Comparison of ENCODE assay signal across 8 cellular contexts in genomic region chr1:231040800-231041704, GRCh38. TPM values are rescaled to one million over a fixed set of nuclear protein-coding genes. Genes with fewer than 3 reads are reported as not detected.
DNase-seq lines count a peak whose midpoint lies in the region; ATAC-seq and TF ChIP-seq lines count a peak whose summit lies in the region.

No MANE protein-coding gene starts in this region.

- peaks cover 16% of the 10 kb centered on the region for H3K79me2 ChIP-seq in mammary epithelial cell (ENCODE audit: insufficient read depth, low read length)

- 32% methylated on average over 11 of the region's 37 CpGs for WGBS in mammary epithelial cell (ENCODE audit: low coverage, missing lambda C conversion rate)
- 19% methylated on average over 37 of the region's 37 CpGs for WGBS in liver
- WGBS in urinary bladder: 6% methylated on average over 37 of the region's 37 CpGs

- H3K4me2 ChIP-seq in mammary epithelial cell (ENCODE audit: insufficient read depth, low read depth, low read length): peak overlapping the region; percentile 86

- ATAC-seq in Right ventricle myocardium inferior (peak; percentile 21), Right ventricle myocardium superior (ENCODE audit: poor library complexity) (no peak), GM21360 (IDR thresholded peaks at IDR 0.05; ENCODE audit: unreplicated experiment) (no peak)

- intact Hi-C loops in Right ventricle myocardium inferior (cut with DNase I) (loop anchor here (5.0 kb wide), 1 partner anchor 51 kb away; no protein-coding TSS in a partner anchor), Right ventricle myocardium superior (cut with DNase I) (no loop called here), mammary epithelial cell (cut with micrococcal nuclease) (loop anchor here (10.0 kb wide), 1 partner anchor 116 kb away; no protein-coding TSS in a partner anchor)

- CTCF ChIA-PET in mammary epithelial cell (lab: Charles Lee; ENCODE audit: low non-redundant PET): interaction anchor here (0.7 kb wide), 1 partner anchor 50 kb away, joined by 5 read pairs; no protein-coding TSS in a partner anchor

- H3K27me3 ChIP-seq in mammary epithelial cell (ENCODE audit: insufficient read depth, low read length) (peaks cover 2% of the 10 kb centered on the region), liver (ENCODE audit: control insufficient read depth in 4 of 4, insufficient read depth in 4 of 4, low read length in 3 of 4) (no peaks in the 10 kb centered on the region)

- peak overlapping the region; percentile 93 for H2AFZ ChIP-seq in mammary epithelial cell (ENCODE audit: low read depth, low read length)

- H3K27ac ChIP-seq in mammary epithelial cell (ENCODE audit: insufficient read depth, low read depth, low read length): no peak overlapping the region
- peak overlapping the region; percentile 25 to 46 for H3K27ac ChIP-seq in liver (ENCODE audit: low read depth in 1 of 2, low read length in 2 of 2)
- H3K27ac ChIP-seq in urinary bladder (ENCODE audit: low read depth): peak overlapping the region; percentile 49

- H3K9ac ChIP-seq in mammary epithelial cell (ENCODE audit: insufficient read depth, low read length) (no peak overlapping the region), liver (ENCODE audit: low read depth in 1 of 2, low read length in 2 of 2) (no peak overlapping the region)

- no TSS peak for BruUV-seq in mammary epithelial cell (replicated peaks; lab: Mats Ljungman, UMichigan)

- no peak for TF ChIP-seq CTCF in mammary epithelial cell (conservative IDR thresholded peaks at IDR 0.05 in 1 of 2, IDR thresholded peaks at IDR 0.05 in 1 of 2; ENCODE audit: extremely low read depth in 1 of 2, insufficient read depth in 1 of 2, low read depth in 1 of 2, low read length in 2 of 2)
- no peak for TF ChIP-seq CTCF in liver (IDR thresholded peaks at IDR 0.05; ENCODE audit: low read depth, low read length, missing input control)

- H4K20me1 ChIP-seq in mammary epithelial cell (ENCODE audit: insufficient read depth, low read length): no peaks in the 10 kb centered on the region

- in situ Hi-C loops in mammary epithelial cell (cut with MboI; ENCODE audit: low sequenced_read_pairs in 2 of 2): no loop called here

- peaks cover 11% of the 10 kb centered on the region for H3K4me1 ChIP-seq in mammary epithelial cell (ENCODE audit: insufficient read depth, low read length)
- peaks cover 7 to 12% (median 9%) of the 10 kb centered on the region in 4 donors for H3K4me1 ChIP-seq in liver (ENCODE audit: control insufficient read depth in 4 of 4, insufficient read depth in 4 of 4, low read length in 3 of 4)
- H3K4me1 ChIP-seq in urinary bladder (ENCODE audit: insufficient read depth): no peaks in the 10 kb centered on the region

- H3K9me3 ChIP-seq in mammary epithelial cell (replicated peaks; ENCODE audit: insufficient read depth, low read length): peaks cover 4% of the 10 kb centered on the region
- H3K9me3 ChIP-seq in liver (ENCODE audit: control insufficient read depth in 4 of 4, low read length in 3 of 4): no peaks in the 10 kb centered on the region

- H3K36me3 ChIP-seq in mammary epithelial cell (ENCODE audit: insufficient read depth, low read length) (no peaks in the 10 kb centered on the region), liver (ENCODE audit: control insufficient read depth in 4 of 4, insufficient read depth in 3 of 4, low read depth in 1 of 4, low read length in 3 of 4) (no peaks in the 10 kb centered on the region), urinary bladder (ENCODE audit: insufficient read depth) (no peaks in the 10 kb centered on the region)

- DNase-seq in Right ventricle myocardium inferior (ENCODE audit: missing footprints) (no peak), Right ventricle myocardium superior (no peak), mammary epithelial cell (no peak), H4 (ENCODE audit: low spot score) (no peak), 8988T (no peak)

- dilution Hi-C loops in mammary epithelial cell (cut with HindIII; ENCODE audit: low sequenced_read_pairs): no loop called here

- peak overlapping the region; percentile 58 to 86 (median 72) for H3K4me3 ChIP-seq in mammary epithelial cell (replicated peaks in 1 of 3; ENCODE audit: insufficient read depth in 1 of 3, low read depth in 2 of 3, low read length in 3 of 3)
- peak overlapping the region in 2 of 3 donors; percentile 81 to 95 for H3K4me3 ChIP-seq in liver (ENCODE audit: low read depth in 1 of 3, low read length in 3 of 3)
- peak overlapping the region; percentile 80 for H3K4me3 ChIP-seq in urinary bladder (ENCODE audit: low read depth, low read length)

- no peak for TF ChIP-seq RAD21 in liver (IDR thresholded peaks at IDR 0.05)

TF ChIP-seq in liver, 16 proteins besides CTCF, POLR2A, EP300 and RAD21:
- no peak for TF ChIP-seq JUND (IDR thresholded peaks at IDR 0.05)
- TF ChIP-seq HNF4A (conservative IDR thresholded peaks at IDR 0.05): no peak
- TF ChIP-seq TAF1 (conservative IDR thresholded peaks at IDR 0.05): no peak
- TF ChIP-seq YY1 (IDR thresholded peaks at IDR 0.05): no peak
- TF ChIP-seq RXRA (IDR thresholded peaks at IDR 0.05): no peak
- TF ChIP-seq ZBTB33 (IDR thresholded peaks at IDR 0.05): no peak
- no peak for TF ChIP-seq NR2F2 (IDR thresholded peaks at IDR 0.05)
- TF ChIP-seq GABPA (IDR thresholded peaks at IDR 0.05 in 1 of 2, conservative IDR thresholded peaks at IDR 0.05 in 1 of 2): no peak
- no peak for TF ChIP-seq EGR1 (IDR thresholded peaks at IDR 0.05; ENCODE audit: low read depth in 2 of 2)
- no peak for TF ChIP-seq HNF4G (IDR thresholded peaks at IDR 0.05)
- TF ChIP-seq FOXA2 (IDR thresholded peaks at IDR 0.05): no peak
- TF ChIP-seq MAX (IDR thresholded peaks at IDR 0.05): no peak
- TF ChIP-seq FOXA1 (IDR thresholded peaks at IDR 0.05): no peak

RNA-seq across cellular contexts. Expression of gene FAM89A, which starts 1.0 kb away (rescaled TPM):
- total RNA-seq in Right ventricle myocardium inferior (8.9 TPM), Right ventricle myocardium superior (7.3 TPM), mammary epithelial cell (10 to 100 TPM in 1 of 2 donors, 1 to 10 TPM in 1; 4.7 to 16.7 TPM), liver (1 to 10 TPM; 8.1 to 8.8 TPM), urinary bladder (10.3 TPM)
- polyA plus RNA-seq in mammary epithelial cell (15.4 TPM), liver (1 to 10 TPM; 5.3 to 8.1 TPM), urinary bladder (14.6 TPM)
- 7.9 TPM for polyA minus RNA-seq in mammary epithelial cell
- 24.9 and 32.0 TPM in 2 replicates for total RNA-seq in H4 (2014; rRNA removed; shearing (Covaris generic))
